ENCODE assay signal across 8 cellular contexts in genomic region chr14:23299558-23299957, GRCh38. TPM values are rescaled to one million over a fixed set of nuclear protein-coding genes. Genes with fewer than 3 reads are reported as not detected.
DNase-seq lines count a peak whose midpoint lies in the region; ATAC-seq and TF ChIP-seq lines count a peak whose summit lies in the region.

No MANE protein-coding gene starts in this region.

- no peak for ATAC-seq in GM19463 (IDR thresholded peaks at IDR 0.05; ENCODE audit: unreplicated experiment)

- in situ Hi-C loops in GM13976 (cut with MboI; ENCODE audit: low sequenced_read_pairs, unreplicated experiment), result loop anchor here (10.0 kb wide), 1 partner anchor 175 kb away; no protein-coding TSS in a partner anchor

- TF ChIP-seq CTCF in type B pancreatic cell (conservative IDR thresholded peaks at IDR 0.05) (peak; percentile 52), coronary artery (IDR thresholded peaks at IDR 0.05) (no peak), GM13976 (IDR thresholded peaks at IDR 0.05; ENCODE audit: borderline replicate concordance, control extremely low read depth, extremely low read depth, insufficient read depth, missing control alignments) (no peak)

- peaks cover 5% of the 10 kb centered on the region for H3K36me3 ChIP-seq in CD8-positive, alpha-beta memory T cell (ENCODE audit: insufficient read depth, low read length)

- DNase-seq in CD8-positive, alpha-beta memory T cell, result peak in 1 of 5 donors; percentile 22
- DNase-seq in HT1080 (ENCODE audit: low read depth) (peak; percentile 31), inferior parietal cortex (ENCODE audit: extremely low spot score) (peak; percentile 77), type B pancreatic cell (ENCODE audit: extremely low spot score, unreplicated experiment) (no peak), coronary artery (ENCODE audit: low spot score) (no peak), GM13976 (ENCODE audit: low spot score) (no peak)

- H3K27ac ChIP-seq in CD8-positive, alpha-beta memory T cell (ENCODE audit: low read depth, low read length), result peak overlapping the region; percentile 96
- no peak overlapping the region for H3K27ac ChIP-seq in coronary artery

- H3K27ac Mint-ChIP-seq in CD8-positive, alpha-beta memory T cell, result peak overlapping the region in 7 of 8 donors; percentile 70 to 96 (median 85)
- peak overlapping the region; percentile 9 for H3K27ac Mint-ChIP-seq in activated naive CD8-positive, alpha-beta T cell
- H3K27ac Mint-ChIP-seq in type B pancreatic cell, result peak overlapping the region; percentile 96

- POLR2A ChIA-PET in CD8-positive, alpha-beta memory T cell (lab: Charles Lee), result interaction anchor here (0.7 kb wide), 3 partner anchors 95 to 971 kb away, joined by 5 to 7 read pairs (median 5); no protein-coding TSS in a partner anchor

- H3K4me1 ChIP-seq in CD8-positive, alpha-beta memory T cell (ENCODE audit: insufficient read depth, low read length), result peaks cover 30% of the 10 kb centered on the region

- H3K4me3 ChIP-seq in CD8-positive, alpha-beta memory T cell (ENCODE audit: low read length), result no peak overlapping the region
- H3K4me3 ChIP-seq in coronary artery, result no peak overlapping the region

- no peaks in the 10 kb centered on the region for H3K9me3 Mint-ChIP-seq in CD8-positive, alpha-beta memory T cell
- no peaks in the 10 kb centered on the region for H3K9me3 Mint-ChIP-seq in activated naive CD8-positive, alpha-beta T cell (ENCODE audit: low read depth)
- H3K9me3 Mint-ChIP-seq in type B pancreatic cell, result no peaks in the 10 kb centered on the region

- no peaks in the 10 kb centered on the region for H3K27me3 ChIP-seq in CD8-positive, alpha-beta memory T cell (ENCODE audit: insufficient read depth, low read length, poor library complexity, severe bottlenecking)

- CTCF ChIA-PET in CD8-positive, alpha-beta memory T cell (lab: Charles Lee), result interaction anchor here (1.1 to 1.9 kb wide), 3 partner anchors 17 to 22 kb away, joined by 3 to 5 read pairs (median 4); partner anchors contain the start of gene PABPN1

- H3K4me3 Mint-ChIP-seq in CD8-positive, alpha-beta memory T cell, result peak overlapping the region in 6 of 7 donors; percentile 33 to 95 (median 57)
- peak overlapping the region; percentile 88 for H3K4me3 Mint-ChIP-seq in activated naive CD8-positive, alpha-beta T cell
- H3K4me3 Mint-ChIP-seq in type B pancreatic cell, result peak overlapping the region; percentile 93

- H3K9me3 ChIP-seq in CD8-positive, alpha-beta memory T cell (ENCODE audit: low read length), result no peaks in the 10 kb centered on the region

- H3K36me3 Mint-ChIP-seq in CD8-positive, alpha-beta memory T cell, result peaks cover 0 to 24% (median 0%) of the 10 kb centered on the region in 3 donors
- no peaks in the 10 kb centered on the region for H3K36me3 Mint-ChIP-seq in activated naive CD8-positive, alpha-beta T cell
- H3K36me3 Mint-ChIP-seq in type B pancreatic cell, result no peaks in the 10 kb centered on the region

- peaks cover 24 to 39% (median 37%) of the 10 kb centered on the region in 3 donors for H3K4me1 Mint-ChIP-seq in CD8-positive, alpha-beta memory T cell
- peaks cover 33% of the 10 kb centered on the region for H3K4me1 Mint-ChIP-seq in activated naive CD8-positive, alpha-beta T cell (ENCODE audit: low read depth)
- H3K4me1 Mint-ChIP-seq in type B pancreatic cell (ENCODE audit: unreplicated experiment), result peaks cover 16% of the 10 kb centered on the region

- peaks cover 0 to 3% of the 10 kb centered on the region in 2 donors for H3K27me3 Mint-ChIP-seq in CD8-positive, alpha-beta memory T cell
- H3K27me3 Mint-ChIP-seq in activated naive CD8-positive, alpha-beta T cell, result no peaks in the 10 kb centered on the region
- H3K27me3 Mint-ChIP-seq in type B pancreatic cell, result peaks cover 4% of the 10 kb centered on the region

RNA-seq across cellular contexts. Expression of gene PPP1R3E, which starts 3.1 kb away (rescaled TPM):
- total RNA-seq in CD8-positive, alpha-beta memory T cell, result 10 to 100 TPM; 16.2 to 18.2 TPM
- polyA plus RNA-seq in CD8-positive, alpha-beta memory T cell, result 2.0 TPM
- total RNA-seq in HT1080 (2014; rRNA removed; shearing (Covaris generic)), result 3.2 and 4.0 TPM in 2 replicates
- 2.5 and 3.9 TPM in 2 replicates for polyA plus RNA-seq in HT1080 (2015; cell fraction: cytosol; rRNA removed)
- 20.8 and 34.4 TPM in 2 replicates for polyA plus RNA-seq in HT1080 (2015; cell fraction: nucleus; rRNA removed)
- 10.1 and 16.7 TPM in 2 replicates for total RNA-seq in type B pancreatic cell (ENCODE audit: low replicate concordance)

RNA-seq across cellular contexts. Expression of gene BCL2L2, which starts 7.1 kb away (rescaled TPM):
- total RNA-seq in CD8-positive, alpha-beta memory T cell, result 1 to 10 TPM in 1 of 2 experiments, under 1 TPM in 1; 0.86 to 1.0 TPM
- polyA plus RNA-seq in CD8-positive, alpha-beta memory T cell, result 0.29 TPM
- total RNA-seq in HT1080 (2014; rRNA removed; shearing (Covaris generic)), result 14.0 and 16.5 TPM in 2 replicates
- 26.8 and 27.0 TPM in 2 replicates for polyA plus RNA-seq in HT1080 (2015; cell fraction: cytosol; rRNA removed)
- 41.8 and 52.3 TPM in 2 replicates for polyA plus RNA-seq in HT1080 (2015; cell fraction: nucleus; rRNA removed)
- 21.0 and 22.5 TPM in 2 replicates for total RNA-seq in type B pancreatic cell (ENCODE audit: low replicate concordance)

RNA-seq across cellular contexts. Expression of gene HOMEZ, which starts 13.6 kb away (rescaled TPM):
- total RNA-seq in CD8-positive, alpha-beta memory T cell, result 10 to 100 TPM; 12.8 to 13.4 TPM
- polyA plus RNA-seq in CD8-positive, alpha-beta memory T cell, result 4.9 TPM
- total RNA-seq in HT1080 (2014; rRNA removed; shearing (Covaris generic)), result 2.3 and 3.3 TPM in 2 replicates
- polyA plus RNA-seq in HT1080 (2015; cell fraction: cytosol; rRNA removed), result 2.7 and 3.2 TPM in 2 replicates
- 1.8 and 3.5 TPM in 2 replicates for polyA plus RNA-seq in HT1080 (2015; cell fraction: nucleus; rRNA removed)
- total RNA-seq in type B pancreatic cell (ENCODE audit: low replicate concordance), result 15.9 and 19.5 TPM in 2 replicates

RNA-seq across cellular contexts. Expression of gene PABPN1, which starts 21.7 kb away (rescaled TPM):
- total RNA-seq in CD8-positive, alpha-beta memory T cell, result 100 to 1,000 TPM; 308 TPM
- polyA plus RNA-seq in CD8-positive, alpha-beta memory T cell, result 125 TPM
- total RNA-seq in HT1080 (2014; rRNA removed; shearing (Covaris generic)), result 129 and 147 TPM in 2 replicates
- 82.9 and 97.9 TPM in 2 replicates for polyA plus RNA-seq in HT1080 (2015; cell fraction: cytosol; rRNA removed)
- 276 and 282 TPM in 2 replicates for polyA plus RNA-seq in HT1080 (2015; cell fraction: nucleus; rRNA removed)
- 202 and 337 TPM in 2 replicates for total RNA-seq in type B pancreatic cell (ENCODE audit: low replicate concordance)

RNA-seq across cellular contexts. Expression of gene SLC22A17, which starts 53.1 kb away (rescaled TPM):
- total RNA-seq in CD8-positive, alpha-beta memory T cell, result 1 to 10 TPM; 2.6 to 2.8 TPM
- 1.6 TPM for polyA plus RNA-seq in CD8-positive, alpha-beta memory T cell
- 1.2 and 5.5 TPM in 2 replicates for total RNA-seq in HT1080 (2014; rRNA removed; shearing (Covaris generic))
- polyA plus RNA-seq in HT1080 (2015; cell fraction: cytosol; rRNA removed), result 0.94 and 1.5 TPM in 2 replicates
- polyA plus RNA-seq in HT1080 (2015; cell fraction: nucleus; rRNA removed), result 7.0 and 9.9 TPM in 2 replicates
- total RNA-seq in type B pancreatic cell (ENCODE audit: low replicate concordance), result 16.8 and 52.5 TPM in 2 replicates

Comparison
In these comparisons a context has a peak if more than half of its experiments do, and no peak if none do; other contexts are left out.
1. DNase-seq: peak in HT1080 (single experiment) and inferior parietal cortex (single experiment); none in type B pancreatic cell (single experiment), coronary artery (single experiment) and GM13976 (single experiment).
2. H3K27ac Mint-ChIP-seq: peak in every context shown above with its lines; median percentile 96 in type B pancreatic cell; 85 in CD8-positive, alpha-beta memory T cell; 9 in activated naive CD8-positive, alpha-beta T cell.
3. Peak in every context shown above with its lines, with median percentiles within 50 percentile points of each other: H3K4me3 Mint-ChIP-seq.